Comparison of ENCODE assay signal across 10 cellular contexts in the genomic region with DNA sequence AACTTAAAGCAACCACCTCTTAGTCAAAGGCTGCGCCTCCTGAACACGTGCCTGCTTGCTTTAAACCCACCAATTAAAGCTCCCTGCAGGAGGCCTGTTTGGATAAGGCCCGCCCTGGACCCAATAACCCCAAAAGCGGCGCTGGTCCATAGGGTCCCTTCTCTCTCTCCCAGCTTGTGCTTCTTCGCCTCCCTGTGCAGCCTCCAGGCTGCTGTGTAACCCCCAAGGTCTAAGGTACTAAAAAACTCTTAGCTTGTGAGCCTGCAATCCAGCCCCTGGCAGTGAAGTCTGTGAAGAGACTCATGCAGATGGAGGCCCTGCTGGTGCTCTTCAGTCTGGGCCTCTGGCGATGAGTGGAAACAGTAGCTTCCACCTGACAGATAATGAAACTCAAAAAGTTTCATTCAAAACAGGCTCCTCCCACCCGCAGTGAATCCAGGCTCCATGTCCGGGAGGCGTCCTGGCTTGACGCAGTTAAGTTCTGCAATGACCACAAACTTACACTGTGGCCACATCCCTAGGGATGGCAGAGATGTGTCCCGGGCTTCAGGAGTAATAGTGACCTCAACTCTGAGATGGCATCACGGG.
DNase-seq lines count a peak whose midpoint lies in the region; ATAC-seq and TF ChIP-seq lines count a peak whose summit lies in the region.
"Had no signal": no experiment of that assay in that cellular context is flagged by ENCODE, and none has a peak within 500 bp of the region (broad histone marks: within the 10 kb centered on the region; RNA-seq: fewer than 3 reads in every experiment).

No MANE protein-coding gene starts in this region.

- ATAC-seq in GM21526 (IDR thresholded peaks at IDR 0.05; ENCODE audit: low FRiP score, unreplicated experiment): peak; percentile 54
- peak; percentile 48 for ATAC-seq in activated CD8-positive, alpha-beta T cell treated with anti-CD3 and anti-CD28 coated beads, Interleukin-2, amount 10 ng/mL, durations not matched to agents 7 days and 5 days

- no peak for TF ChIP-seq POLR2A in uterus (IDR thresholded peaks at IDR 0.05)

- H3K27ac Mint-ChIP-seq in activated CD8-positive, alpha-beta T cell treated with anti-CD3 and anti-CD28 coated beads, Interleukin-2, amount 10 ng/mL, durations not matched to agents 7 days and 5 days: peak overlapping the region; percentile 72
- peak overlapping the region; percentile 14 for H3K27ac Mint-ChIP-seq in nephron progenitor cell

- no peaks in the 10 kb centered on the region for H3K4me1 ChIP-seq in uterus

- H3K4me3 ChIP-seq in WERI-Rb-1 (ENCODE audit: low read depth, low read length): no peak overlapping the region
- H3K4me3 ChIP-seq in uterus: no peak overlapping the region

- CTCF ChIA-PET in activated CD8-positive, alpha-beta T cell treated with anti-CD3 and anti-CD28 coated beads, Interleukin-2, amount 10 ng/mL, durations not matched to agents 7 days and 5 days (lab: Charles Lee): interaction anchor here (0.6 to 3.0 kb wide), 12 partner anchors 11 to 101 kb away, joined by 3 to 12 read pairs (median 4); no protein-coding TSS in a partner anchor

- no peaks in the 10 kb centered on the region for H3K9me3 Mint-ChIP-seq in activated CD8-positive, alpha-beta T cell treated with anti-CD3 and anti-CD28 coated beads, Interleukin-2, amount 10 ng/mL, durations not matched to agents 7 days and 5 days (ENCODE audit: insufficient read depth)
- no peaks in the 10 kb centered on the region for H3K9me3 Mint-ChIP-seq in nephron progenitor cell

- no peak overlapping the region for H3K4me3 Mint-ChIP-seq in activated CD8-positive, alpha-beta T cell treated with anti-CD3 and anti-CD28 coated beads, Interleukin-2, amount 10 ng/mL, durations not matched to agents 7 days and 5 days
- no peak overlapping the region for H3K4me3 Mint-ChIP-seq in nephron progenitor cell

- peaks cover 28% of the 10 kb centered on the region for H3K4me1 Mint-ChIP-seq in activated CD8-positive, alpha-beta T cell treated with anti-CD3 and anti-CD28 coated beads, Interleukin-2, amount 10 ng/mL, durations not matched to agents 7 days and 5 days (ENCODE audit: low read depth)
- peaks cover 83% of the 10 kb centered on the region for H3K4me1 Mint-ChIP-seq in nephron progenitor cell

- H3K9me3 ChIP-seq in WERI-Rb-1 (ENCODE audit: severe bottlenecking): no peaks in the 10 kb centered on the region
- no peaks in the 10 kb centered on the region for H3K9me3 ChIP-seq in uterus

- peak; percentile 74 for DNase-seq in GM10266 (ENCODE audit: extremely low spot score)
- no peak for DNase-seq in activated CD8-positive, alpha-beta T cell treated with anti-CD3 and anti-CD28 coated beads, Interleukin-2, amount 10 ng/mL, durations not matched to agents 7 days and 5 days
- DNase-seq in nephron progenitor cell: no peak
- no peak for DNase-seq in WERI-Rb-1
- DNase-seq in superior temporal gyrus (ENCODE audit: extremely low spot score): no peak
- no peak for DNase-seq in NCI-H2171 treated with DMSO at 0.1 percent for 48 hours (lab: John Stamatoyannopoulos, UW)
- DNase-seq in uterus: no peak
- DNase-seq: NCI-H1417 treated with DMSO at 0.1 percent for 48 hours had no signal

- H3K27me3 ChIP-seq in WERI-Rb-1 (ENCODE audit: insufficient read depth, low read depth, severe bottlenecking) (no peaks in the 10 kb centered on the region), uterus (no peaks in the 10 kb centered on the region)

- H3K36me3 ChIP-seq in WERI-Rb-1: peaks cover 24% of the 10 kb centered on the region
- H3K36me3 ChIP-seq in uterus: no peaks in the 10 kb centered on the region

- H3K36me3 Mint-ChIP-seq in activated CD8-positive, alpha-beta T cell treated with anti-CD3 and anti-CD28 coated beads, Interleukin-2, amount 10 ng/mL, durations not matched to agents 7 days and 5 days (ENCODE audit: low read depth): peaks cover 42% of the 10 kb centered on the region
- H3K36me3 Mint-ChIP-seq in nephron progenitor cell (ENCODE audit: low read depth): peaks cover 10% of the 10 kb centered on the region

- TF ChIP-seq CTCF in GM10266 (IDR thresholded peaks at IDR 0.05; ENCODE audit: control insufficient read depth, insufficient read depth, low read depth, missing control alignments) (no peak), nephron progenitor cell (IDR thresholded peaks at IDR 0.05) (no peak), WERI-Rb-1 (IDR thresholded peaks at IDR 0.05; ENCODE audit: low read depth, low read length) (no peak), uterus (IDR thresholded peaks at IDR 0.05) (no peak)

- H3K27ac ChIP-seq in WERI-Rb-1 (no peak overlapping the region), uterus (peak overlapping the region in 1 of 2 donors; percentile 44)
- H3K27ac ChIP-seq: epithelial cell of prostate had no signal

- intact Hi-C loops in uterus (cut with DNase I; ENCODE audit: low total_unique reads): no loop called here

- POLR2A ChIA-PET in activated CD8-positive, alpha-beta T cell treated with anti-CD3 and anti-CD28 coated beads, Interleukin-2, amount 10 ng/mL, durations not matched to agents 7 days and 5 days (lab: Charles Lee): interaction anchor here (0.6 to 2.1 kb wide), 3 partner anchors 35 to 96 kb away, joined by 3 to 8 read pairs (median 3); no protein-coding TSS in a partner anchor

- no peaks in the 10 kb centered on the region for H3K27me3 Mint-ChIP-seq in activated CD8-positive, alpha-beta T cell treated with anti-CD3 and anti-CD28 coated beads, Interleukin-2, amount 10 ng/mL, durations not matched to agents 7 days and 5 days (ENCODE audit: low read depth)
- H3K27me3 Mint-ChIP-seq in nephron progenitor cell (ENCODE audit: low read depth, poor library complexity): peaks cover 3% of the 10 kb centered on the region
